ENCODE assay signal across 10 cellular contexts in the genomic region with DNA sequence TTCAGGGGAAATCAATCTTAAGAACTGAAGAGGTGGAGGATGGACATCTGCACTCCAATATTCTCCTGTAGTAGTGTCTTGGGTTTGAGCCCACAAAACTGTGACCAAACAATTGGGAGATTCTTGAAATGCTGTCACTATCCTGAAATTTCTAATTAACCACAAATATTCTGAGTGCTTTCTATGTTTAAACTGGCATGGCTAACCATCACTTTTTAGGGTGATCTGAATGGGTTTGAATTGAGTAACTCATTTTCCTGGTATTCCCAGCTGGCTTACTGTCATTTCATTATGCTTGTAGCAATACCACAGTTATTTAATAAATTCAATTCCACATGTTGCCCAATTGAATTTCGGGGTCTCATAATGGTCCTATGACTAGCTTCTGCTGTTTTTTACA.
"Had no signal": no experiment of that assay in that cellular context is flagged by ENCODE, and none has a peak within 500 bp of the region (broad histone marks: within the 10 kb centered on the region; RNA-seq: fewer than 3 reads in every experiment).

No MANE protein-coding gene starts in this region.

- H3K9me3 ChIP-seq: neutrophil had no signal

- H3K27ac ChIP-seq: neutrophil had no signal

- DNase-seq: activated T-cell treated with anti-CD3 and anti-CD28 coated beads, Interleukin-2, amount 50 U/mL, for 1 hour; amniotic stem cell; cerebellar nuclear complex; dermis blood vessel endothelial cell; glutamatergic neuron; naive thymus-derived CD8-positive, alpha-beta T cell; right cardiac atrium; stimulated activated naive CD4-positive, alpha-beta T cell had no signal

- FAIRE-seq: TTC549 had no signal

- H3K27me3 ChIP-seq: neutrophil had no signal

- ATAC-seq: naive thymus-derived CD8-positive, alpha-beta T cell; right cardiac atrium had no signal

- H3K36me3 ChIP-seq: neutrophil had no signal
